ENCODE assay signal across 8 cellular contexts in the genomic region with DNA sequence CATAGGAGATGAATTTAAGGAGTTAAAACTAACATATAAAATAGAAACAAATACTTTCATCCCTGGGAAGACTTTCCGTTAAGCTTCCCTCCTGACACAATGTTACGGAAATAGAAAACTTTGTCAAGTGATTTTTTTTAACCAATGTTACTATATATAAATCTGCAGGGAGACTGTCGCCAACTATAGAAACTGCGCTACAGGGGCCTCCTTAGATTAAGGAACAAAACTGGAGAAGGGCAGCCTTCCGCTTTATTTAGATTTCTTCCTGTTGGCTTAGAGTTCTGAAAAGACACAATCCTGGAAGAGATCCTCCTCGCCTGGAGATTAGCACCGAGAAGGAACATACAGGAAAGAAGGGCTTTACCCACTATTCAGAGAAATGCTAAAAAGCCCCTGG. TPM values are rescaled to one million over a fixed set of nuclear protein-coding genes. Genes with fewer than 3 reads are reported as not detected.
DNase-seq lines count a peak whose midpoint lies in the region; ATAC-seq and TF ChIP-seq lines count a peak whose summit lies in the region.

No MANE protein-coding gene starts in this region.

- ATAC-seq in HG03460 (IDR thresholded peaks at IDR 0.05; ENCODE audit: unreplicated experiment) (no peak), GM21786 (IDR thresholded peaks at IDR 0.05; ENCODE audit: unreplicated experiment) (no peak)

- intact Hi-C loops in left ventricle myocardium inferior (cut with micrococcal nuclease): no loop called here

- H3K4me3 ChIP-seq in GM12865 (ENCODE audit: low read depth, low read length) (peak overlapping the region; percentile 68), SJSA1 (peak overlapping the region; percentile 60), left ventricle myocardium inferior (peak overlapping the region; percentile 82), skeletal muscle cell (ENCODE audit: low read depth, low read length) (peak overlapping the region; percentile 97)

- H3K4me1 ChIP-seq in SJSA1 (replicated peaks) (peaks cover 13% of the 10 kb centered on the region; the same call in 1 of the 2 replicates), left ventricle myocardium inferior (peaks cover 71% of the 10 kb centered on the region)

- DNase-seq in GM12865 (ENCODE audit: low read depth) (no peak), SJSA1 (ENCODE audit: low read depth in 1 of 2, low spot score in 2 of 2) (no peak), left ventricle myocardium inferior (no peak), skeletal muscle cell (ENCODE audit: low read depth) (no peak), NCI-H524 treated with DMSO at 0.1 percent for 48 hours (lab: John Stamatoyannopoulos, UW) (no peak)
- no peak for DNase-seq in stimulated activated CD4-positive, alpha-beta T cell treated with anti-CD3 and anti-CD28 coated beads, Interleukin-4, amount 100 ng/mL, for 4 hours

- TF ChIP-seq CTCF in GM12865 (IDR thresholded peaks at IDR 0.05; ENCODE audit: insufficient read depth, low read depth, low read length, missing control alignments) (no peak), left ventricle myocardium inferior (IDR thresholded peaks at IDR 0.05; ENCODE audit: borderline replicate concordance) (no peak)

- H3K36me3 ChIP-seq in SJSA1 (0 out of 2 replicates have a peak, but pooled peaks cover 4% of the 10 kb centered on the region), left ventricle myocardium inferior (peaks cover 14% of the 10 kb centered on the region)

- H3K27ac ChIP-seq in SJSA1 (peak overlapping the region; percentile 54; the same call in 1 of the 2 replicates), left ventricle myocardium inferior (replicated peaks) (peak overlapping the region; percentile 95)

- H3K9me3 ChIP-seq in SJSA1 (replicated peaks) (no peaks in the 10 kb centered on the region), left ventricle myocardium inferior (replicated peaks) (no peaks in the 10 kb centered on the region)

- H3K27me3 ChIP-seq in SJSA1 (replicated peaks) (no peaks in the 10 kb centered on the region), left ventricle myocardium inferior (ENCODE audit: low read depth) (no peaks in the 10 kb centered on the region)

RNA-seq across cellular contexts. Expression of a gene that starts 1.5 kb away (rescaled TPM):
- total RNA-seq in SJSA1 (2014; rRNA removed; shearing (Covaris generic)): 123 and 167 TPM in 2 replicates
- total RNA-seq in left ventricle myocardium inferior: 718 TPM
